In genomic region chr20:52761867-52762266, GRCh38 we compare ENCODE assay signal across 22 cellular contexts.
"Had no signal": no experiment of that assay in that cellular context is flagged by ENCODE, and none has a peak within 500 bp of the region (broad histone marks: within the 10 kb centered on the region; RNA-seq: fewer than 3 reads in every experiment).

No MANE protein-coding gene starts in this region.

- H3K27me3 ChIP-seq: heart right ventricle, sigmoid colon, spleen, upper lobe of left lung had no signal

- H3K27me3 Mint-ChIP-seq: activated B cell treated with CpG ODN at 0.5 μM for 24 hours; activated CD8-positive, alpha-beta memory T cell treated with anti-CD3 and anti-CD28 coated beads, Interleukin-2, amount 10 ng/mL, durations not matched to agents 7 days and 5 days; activated CD8-positive, alpha-beta T cell treated with anti-CD3 and anti-CD28 coated beads for 36 hours; activated naive CD8-positive, alpha-beta T cell treated with anti-CD3 and anti-CD28 coated beads for 36 hours had no signal

- H3K4me1 ChIP-seq: lower lobe of right lung, sigmoid colon, spleen, upper lobe of left lung had no signal

- H3K4me3 ChIP-seq: heart right ventricle, lower lobe of right lung, sigmoid colon, spleen, thoracic aorta, upper lobe of left lung had no signal

- H3K27ac Mint-ChIP-seq: activated B cell treated with CpG ODN at 0.5 μM for 24 hours; activated CD8-positive, alpha-beta memory T cell treated with anti-CD3 and anti-CD28 coated beads, Interleukin-2, amount 10 ng/mL, durations not matched to agents 7 days and 5 days; activated CD8-positive, alpha-beta T cell treated with anti-CD3 and anti-CD28 coated beads for 36 hours; activated naive CD8-positive, alpha-beta T cell treated with anti-CD3 and anti-CD28 coated beads for 36 hours; naive B cell; T-helper 1 cell treated with Interleukin-12 subunit alpha and Interleukin-12 subunit beta and Interleukin-4 antibody, amounts not matched to agents 30 μg/mL and 1 μg/mL, for 36 hours had no signal

- H3K4me1 Mint-ChIP-seq: activated B cell treated with CpG ODN at 0.5 μM for 24 hours; activated CD8-positive, alpha-beta memory T cell treated with anti-CD3 and anti-CD28 coated beads, Interleukin-2, amount 10 ng/mL, durations not matched to agents 7 days and 5 days; activated naive CD8-positive, alpha-beta T cell treated with anti-CD3 and anti-CD28 coated beads for 36 hours; naive B cell had no signal

- ATAC-seq: activated CD8-positive, alpha-beta memory T cell treated with anti-CD3 and anti-CD28 coated beads, Interleukin-2, amount 10 ng/mL, durations not matched to agents 7 days and 5 days; activated CD8-positive, alpha-beta T cell treated with anti-CD3 and anti-CD28 coated beads for 36 hours; left colon; lower lobe of right lung had no signal

- H3K27ac ChIP-seq: epithelial cell of prostate, heart right ventricle, lower lobe of right lung, sigmoid colon, spleen, thoracic aorta, upper lobe of left lung had no signal

- H3K36me3 Mint-ChIP-seq: activated CD8-positive, alpha-beta memory T cell treated with anti-CD3 and anti-CD28 coated beads, Interleukin-2, amount 10 ng/mL, durations not matched to agents 7 days and 5 days; activated naive CD8-positive, alpha-beta T cell treated with anti-CD3 and anti-CD28 coated beads for 36 hours; naive B cell had no signal

- H3K4me3 Mint-ChIP-seq: activated B cell treated with CpG ODN at 0.5 μM for 24 hours; activated CD8-positive, alpha-beta memory T cell treated with anti-CD3 and anti-CD28 coated beads, Interleukin-2, amount 10 ng/mL, durations not matched to agents 7 days and 5 days; activated CD8-positive, alpha-beta T cell treated with anti-CD3 and anti-CD28 coated beads for 36 hours; activated naive CD8-positive, alpha-beta T cell treated with anti-CD3 and anti-CD28 coated beads for 36 hours; naive B cell; T-helper 1 cell treated with Interleukin-12 subunit alpha and Interleukin-12 subunit beta and Interleukin-4 antibody, amounts not matched to agents 30 μg/mL and 1 μg/mL, for 36 hours had no signal

- H3K36me3 ChIP-seq: heart right ventricle, lower lobe of right lung, sigmoid colon, spleen, thoracic aorta, upper lobe of left lung had no signal

- H3K9me3 Mint-ChIP-seq: activated B cell treated with CpG ODN at 0.5 μM for 24 hours; activated CD8-positive, alpha-beta T cell treated with anti-CD3 and anti-CD28 coated beads for 36 hours; activated naive CD8-positive, alpha-beta T cell treated with anti-CD3 and anti-CD28 coated beads for 36 hours; T-helper 1 cell treated with Interleukin-12 subunit alpha and Interleukin-12 subunit beta and Interleukin-4 antibody, amounts not matched to agents 30 μg/mL and 1 μg/mL, for 36 hours had no signal

- DNase-seq: activated B cell treated with CpG ODN at 0.5 μM for 24 hours; activated CD4-positive, alpha-beta T cell treated with anti-CD3 and anti-CD28 coated beads for 4 hours; activated CD8-positive, alpha-beta memory T cell treated with anti-CD3 and anti-CD28 coated beads, Interleukin-2, amount 10 ng/mL, durations not matched to agents 7 days and 5 days; activated CD8-positive, alpha-beta T cell treated with anti-CD3 and anti-CD28 coated beads for 36 hours; activated naive CD8-positive, alpha-beta T cell treated with anti-CD3 and anti-CD28 coated beads for 36 hours; activated T-cell treated with anti-CD3 and anti-CD28 coated beads for 4 hours; amygdala; foreskin fibroblast; heart right ventricle; left colon; lower lobe of right lung; naive B cell; nucleus accumbens; sigmoid colon; spleen; stimulated activated CD4-positive, alpha-beta T cell treated with anti-CD3 and anti-CD28 coated beads, Interleukin-4, amount 100 ng/mL, for 1 hour; stimulated activated naive CD4-positive, alpha-beta T cell; T1000; upper lobe of left lung had no signal

- H3K9me3 ChIP-seq: lower lobe of right lung, sigmoid colon, thoracic aorta, upper lobe of left lung had no signal
